ENCODE assay signal across 1 cellular context in the genomic region with DNA sequence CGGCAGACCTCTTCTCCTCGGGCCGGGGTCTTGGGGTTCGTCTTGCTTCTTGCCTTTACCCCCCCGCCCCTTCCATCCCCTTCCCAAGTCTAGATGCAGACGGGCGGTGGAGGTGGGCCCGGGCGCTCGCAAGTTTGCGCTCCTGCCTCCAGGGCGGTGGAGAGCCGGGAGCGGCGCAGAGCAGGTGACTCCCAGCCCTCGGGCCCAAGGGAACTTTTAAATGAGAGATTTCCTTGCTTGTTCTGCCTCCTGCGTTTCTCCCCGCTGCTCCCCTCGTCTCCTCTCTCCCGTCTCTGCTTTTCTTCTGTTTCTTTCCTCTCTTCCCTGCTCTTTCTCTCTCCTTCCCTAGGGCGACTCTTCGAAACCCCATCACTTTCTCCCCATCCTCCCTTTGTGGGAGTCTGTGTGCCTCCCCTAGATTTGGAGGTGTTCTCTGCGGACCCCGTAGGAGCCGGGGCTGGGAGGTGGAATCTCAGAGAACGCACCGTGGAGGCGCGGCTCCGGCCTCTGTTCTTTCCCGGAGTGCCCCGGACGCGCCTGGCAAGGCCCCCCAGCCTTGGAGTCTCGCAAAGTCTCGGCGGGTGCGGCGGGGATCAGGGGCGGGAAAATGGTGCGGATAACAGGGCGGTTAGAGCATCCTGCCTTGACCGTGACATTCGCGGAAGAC.
TF ChIP-seq lines count a peak whose summit lies in the region.

No MANE protein-coding gene starts in this region.

TF ChIP-seq in A549, 52 proteins besides CTCF, POLR2A, EP300 and RAD21 (continued from another document):
- TF ChIP-seq, protein P1, sequence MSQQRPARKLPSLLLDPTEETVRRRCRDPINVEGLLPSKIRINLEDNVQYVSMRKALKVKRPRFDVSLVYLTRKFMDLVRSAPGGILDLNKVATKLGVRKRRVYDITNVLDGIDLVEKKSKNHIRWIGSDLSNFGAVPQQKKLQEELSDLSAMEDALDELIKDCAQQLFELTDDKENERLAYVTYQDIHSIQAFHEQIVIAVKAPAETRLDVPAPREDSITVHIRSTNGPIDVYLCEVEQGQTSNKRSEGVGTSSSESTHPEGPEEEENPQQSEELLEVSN (IDR thresholded peaks at IDR 0.05; ENCODE audit: borderline replicate concordance, low read depth) = no peak
- TF ChIP-seq, protein P2, sequence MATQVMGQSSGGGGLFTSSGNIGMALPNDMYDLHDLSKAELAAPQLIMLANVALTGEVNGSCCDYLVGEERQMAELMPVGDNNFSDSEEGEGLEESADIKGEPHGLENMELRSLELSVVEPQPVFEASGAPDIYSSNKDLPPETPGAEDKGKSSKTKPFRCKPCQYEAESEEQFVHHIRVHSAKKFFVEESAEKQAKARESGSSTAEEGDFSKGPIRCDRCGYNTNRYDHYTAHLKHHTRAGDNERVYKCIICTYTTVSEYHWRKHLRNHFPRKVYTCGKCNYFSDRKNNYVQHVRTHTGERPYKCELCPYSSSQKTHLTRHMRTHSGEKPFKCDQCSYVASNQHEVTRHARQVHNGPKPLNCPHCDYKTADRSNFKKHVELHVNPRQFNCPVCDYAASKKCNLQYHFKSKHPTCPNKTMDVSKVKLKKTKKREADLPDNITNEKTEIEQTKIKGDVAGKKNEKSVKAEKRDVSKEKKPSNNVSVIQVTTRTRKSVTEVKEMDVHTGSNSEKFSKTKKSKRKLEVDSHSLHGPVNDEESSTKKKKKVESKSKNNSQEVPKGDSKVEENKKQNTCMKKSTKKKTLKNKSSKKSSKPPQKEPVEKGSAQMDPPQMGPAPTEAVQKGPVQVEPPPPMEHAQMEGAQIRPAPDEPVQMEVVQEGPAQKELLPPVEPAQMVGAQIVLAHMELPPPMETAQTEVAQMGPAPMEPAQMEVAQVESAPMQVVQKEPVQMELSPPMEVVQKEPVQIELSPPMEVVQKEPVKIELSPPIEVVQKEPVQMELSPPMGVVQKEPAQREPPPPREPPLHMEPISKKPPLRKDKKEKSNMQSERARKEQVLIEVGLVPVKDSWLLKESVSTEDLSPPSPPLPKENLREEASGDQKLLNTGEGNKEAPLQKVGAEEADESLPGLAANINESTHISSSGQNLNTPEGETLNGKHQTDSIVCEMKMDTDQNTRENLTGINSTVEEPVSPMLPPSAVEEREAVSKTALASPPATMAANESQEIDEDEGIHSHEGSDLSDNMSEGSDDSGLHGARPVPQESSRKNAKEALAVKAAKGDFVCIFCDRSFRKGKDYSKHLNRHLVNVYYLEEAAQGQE (IDR thresholded peaks at IDR 0.05) = no peak
- TF ChIP-seq CHD2 (IDR thresholded peaks at IDR 0.05; ENCODE audit: low read length, partially characterized antibody) = no peak
- no peak for TF ChIP-seq PBX3 (IDR thresholded peaks at IDR 0.05)
- no peak for TF ChIP-seq ZC3H11A (IDR thresholded peaks at IDR 0.05)
- no peak for TF ChIP-seq USF2 (IDR thresholded peaks at IDR 0.05)
- TF ChIP-seq TP53 (CRISPR knock-in tag; IDR thresholded peaks at IDR 0.05) = no peak
